In genomic region chr2:227474406-227474805, GRCh38 we compare ENCODE assay signal across 8 cellular contexts. TPM values are rescaled to one million over a fixed set of nuclear protein-coding genes. Genes with fewer than 3 reads are reported as not detected.
A peak's percentile ranks its signal among the peaks of the same experiment; 100 is the strongest.
DNase-seq lines count a peak whose midpoint lies in the region; ATAC-seq, FAIRE-seq and TF ChIP-seq lines count a peak whose summit lies in the region.

No MANE protein-coding gene starts in this region.

- DNase-seq in A549 (ENCODE audit: low read depth in 1 of 2, low spot score in 1 of 2), result no peak
- DNase-seq in GM06990 (ENCODE audit: extremely low read depth, insufficient read length), result no peak
- DNase-seq in lower lobe of right lung, result no peak
- no peak for DNase-seq in NOMO-1 treated with dmso at 0.1 percent for 144 hours (lab: John Stamatoyannopoulos, UW; ENCODE audit: unreplicated experiment)

- POLR2A ChIA-PET in A549 (lab: Yijun Ruan, JAX), result interaction anchor here (0.6 to 0.9 kb wide), 2 partner anchors 27 to 67 kb away, joined by 3 to 4 read pairs; no protein-coding TSS in a partner anchor

- peaks cover 20% of the 10 kb centered on the region for H3K4me1 Mint-ChIP-seq in activated T-helper 17 cell treated with anti-CD3 and anti-CD28 coated beads, Interleukin-2, amount 50 U/mL, for 72 hours

- peak overlapping the region; percentile 97 for H3K4me3 Mint-ChIP-seq in activated T-helper 17 cell treated with anti-CD3 and anti-CD28 coated beads, Interleukin-2, amount 50 U/mL, for 72 hours

- TF ChIP-seq EP300 in A549 (IDR thresholded peaks at IDR 0.05), result no peak

- peaks cover 43% of the 10 kb centered on the region for H3K36me3 Mint-ChIP-seq in activated T-helper 17 cell treated with anti-CD3 and anti-CD28 coated beads, Interleukin-2, amount 50 U/mL, for 72 hours (ENCODE audit: low read depth)

- peak overlapping the region; percentile 95 for H3K27ac Mint-ChIP-seq in activated T-helper 17 cell treated with anti-CD3 and anti-CD28 coated beads, Interleukin-2, amount 50 U/mL, for 72 hours

- 9% methylated on average over 3 of the region's 3 CpGs for WGBS in A549 (ENCODE audit: missing lambda C conversion rate)

- no peak for TF ChIP-seq POLR2A in A549 (IDR thresholded peaks at IDR 0.05; ENCODE audit: low read length)

- H3K9me3 ChIP-seq in A549, result no peaks in the 10 kb centered on the region
- H3K9me3 ChIP-seq in lower lobe of right lung, result no peaks in the 10 kb centered on the region

- intact Hi-C loops in lower lobe of right lung (cut with DNase I), result no loop called here

- H3K4me3 ChIP-seq in A549 (peak overlapping the region; percentile 89), GM06990 (replicated peaks; ENCODE audit: low read depth, low read length) (peak overlapping the region; percentile 92), lower lobe of right lung (peak overlapping the region; percentile 91)

- no peaks in the 10 kb centered on the region for H3K27me3 Mint-ChIP-seq in activated T-helper 17 cell treated with anti-CD3 and anti-CD28 coated beads, Interleukin-2, amount 50 U/mL, for 72 hours

- peak overlapping the region; percentile 94 for H3K4me2 ChIP-seq in A549

- TF ChIP-seq CTCF in A549 (IDR thresholded peaks at IDR 0.05) (no peak), GM06990 (IDR thresholded peaks at IDR 0.05; ENCODE audit: insufficient read depth, low read length, poor library complexity, severe bottlenecking) (no peak), lower lobe of right lung (IDR thresholded peaks at IDR 0.05) (no peak)

- no peak for FAIRE-seq in A549 (lab: Jason Lieb, UNC)

- no peak for TF ChIP-seq RAD21 in A549 (conservative IDR thresholded peaks at IDR 0.05 in 1 of 2, IDR thresholded peaks at IDR 0.05 in 1 of 2)

- H3K27ac ChIP-seq in A549 (peak overlapping the region; percentile 66 to 94), lower lobe of right lung (no peak overlapping the region)

- H3K27me3 ChIP-seq in GM06990 (replicated peaks; ENCODE audit: control insufficient read depth, insufficient read depth, low read length) (no peaks in the 10 kb centered on the region), lower lobe of right lung (ENCODE audit: low read depth) (no peaks in the 10 kb centered on the region)

- H3K9me3 Mint-ChIP-seq in activated T-helper 17 cell treated with anti-CD3 and anti-CD28 coated beads, Interleukin-2, amount 50 U/mL, for 72 hours, result no peaks in the 10 kb centered on the region

- H3K4me1 ChIP-seq in A549, result peaks cover 57% of the 10 kb centered on the region
- peaks cover 48% of the 10 kb centered on the region for H3K4me1 ChIP-seq in lower lobe of right lung

- H3K36me3 ChIP-seq in GM06990 (ENCODE audit: control insufficient read depth, insufficient read depth, low read length) (no peaks in the 10 kb centered on the region), lower lobe of right lung (no peaks in the 10 kb centered on the region)

- no peak for ATAC-seq in A549
- no peak for ATAC-seq in activated T-helper 17 cell treated with anti-CD3 and anti-CD28 coated beads, Interleukin-2, amount 50 U/mL, for 72 hours (replicated peaks)
- ATAC-seq in lower lobe of right lung, result no peak
- no peak for ATAC-seq in HG03520 (IDR thresholded peaks at IDR 0.05; ENCODE audit: unreplicated experiment)
- ATAC-seq in HG03460 (IDR thresholded peaks at IDR 0.05; ENCODE audit: unreplicated experiment), result no peak
- ATAC-seq in HG03097 (IDR thresholded peaks at IDR 0.05; ENCODE audit: low FRiP score, unreplicated experiment), result no peak

- CTCF ChIA-PET in A549 (lab: Yijun Ruan, JAX), result interaction anchor here (1.0 to 5.7 kb wide), 3 partner anchors 56 to 184 kb away, joined by 4 to 63 read pairs (median 6); no protein-coding TSS in a partner anchor

TF ChIP-seq in A549, 52 proteins besides CTCF, POLR2A, EP300 and RAD21:
- TF ChIP-seq FOSL2 (IDR thresholded peaks at IDR 0.05), result no peak
- TF ChIP-seq FOSL2 (CRISPR knock-in tag; IDR thresholded peaks at IDR 0.05), result 0 out of 2 replicates have a peak, but pooled peaks have one; percentile 14
- no peak for TF ChIP-seq ZNF302 (CRISPR knock-in tag; IDR thresholded peaks at IDR 0.05)

RNA-seq across cellular contexts. Expression of gene AGFG1, which starts 2.5 kb away (rescaled TPM):
- polyA plus RNA-seq in A549 (2011; rRNA removed) (384 and 415 TPM in 2 replicates), A549 (2017; fragmentation: RNase III; extraction: RNeasy Plus Mini Kit Qiagen cat#74134 plus additional on column Dnase treatment) (96.9 to 104 TPM (median 100 TPM) in 3 replicates)
- polyA plus RNA-seq in A549 (2012; cell fraction: cytosol; rRNA removed), result 107 and 152 TPM in 2 replicates
- polyA plus RNA-seq in A549 (2012; cell fraction: nucleus; rRNA removed), result 116 and 183 TPM in 2 replicates
- 677 and 730 TPM in 2 replicates for polyA minus RNA-seq in A549 (2011; rRNA and poly(A)+ RNA removed)
- 10 to 100 TPM; 68.7 to 79.8 TPM for total RNA-seq in activated T-helper 17 cell treated with anti-CD3 and anti-CD28 coated beads, Interleukin-2, amount 50 U/mL, for 72 hours
- 100 TPM for total RNA-seq in lower lobe of right lung
